28 cellular contexts compared by ENCODE assay signal in genomic region chr1:196598902-196599301, GRCh38. TPM values are rescaled to one million over a fixed set of nuclear protein-coding genes. Genes with fewer than 3 reads are reported as not detected.
"Had no signal": no experiment of that assay in that cellular context is flagged by ENCODE, and none has a peak within 500 bp of the region (broad histone marks: within the 10 kb centered on the region; RNA-seq: fewer than 3 reads in every experiment).

No MANE protein-coding gene starts in this region.

- H3K4me1 Mint-ChIP-seq: activated CD4-positive, alpha-beta T cell treated with anti-CD3 and anti-CD28 coated beads, Interleukin-2, amount 10 ng/mL, durations not matched to agents 7 days and 5 days; activated naive CD8-positive, alpha-beta T cell treated with anti-CD3 and anti-CD28 coated beads, Interleukin-2, amount 50 U/mL, for 24 hours; central memory CD8-positive, alpha-beta T cell; T-helper 17 cell had no signal

- H3K36me3 Mint-ChIP-seq: activated CD4-positive, alpha-beta memory T cell treated with anti-CD3 and anti-CD28 coated beads for 36 hours; activated naive CD4-positive, alpha-beta T cell treated with anti-CD3 and anti-CD28 coated beads, Interleukin-2, amount 50 U/mL, for 72 hours had no signal

- H3K27ac Mint-ChIP-seq: activated CD4-positive, alpha-beta memory T cell treated with anti-CD3 and anti-CD28 coated beads for 36 hours; activated CD4-positive, alpha-beta T cell treated with anti-CD3 and anti-CD28 coated beads, Interleukin-2, amount 10 ng/mL, durations not matched to agents 7 days and 5 days; activated naive CD4-positive, alpha-beta T cell treated with anti-CD3 and anti-CD28 coated beads, Interleukin-2, amount 50 U/mL, for 72 hours; activated naive CD8-positive, alpha-beta T cell treated with anti-CD3 and anti-CD28 coated beads, Interleukin-2, amount 50 U/mL, for 24 hours; brain; T-helper 17 cell had no signal

- H3K4me3 ChIP-seq: SJCRH30 had no signal

- H3K9me3 Mint-ChIP-seq: activated CD4-positive, alpha-beta memory T cell treated with anti-CD3 and anti-CD28 coated beads for 36 hours; activated CD4-positive, alpha-beta T cell treated with anti-CD3 and anti-CD28 coated beads, Interleukin-2, amount 10 ng/mL, durations not matched to agents 7 days and 5 days; activated naive CD4-positive, alpha-beta T cell treated with anti-CD3 and anti-CD28 coated beads, Interleukin-2, amount 50 U/mL, for 72 hours; activated naive CD8-positive, alpha-beta T cell treated with anti-CD3 and anti-CD28 coated beads, Interleukin-2, amount 50 U/mL, for 24 hours; activated T-cell treated with anti-CD3 and anti-CD28 coated beads, Interleukin-2, amount 50 U/mL, for 4 hours had no signal

- FAIRE-seq: astrocyte had no signal

- H3K4me1 ChIP-seq: SJCRH30 had no signal

- H3K9me3 ChIP-seq: SJCRH30 had no signal

- H3K4me3 Mint-ChIP-seq: activated CD4-positive, alpha-beta memory T cell treated with anti-CD3 and anti-CD28 coated beads for 36 hours; activated CD4-positive, alpha-beta T cell treated with anti-CD3 and anti-CD28 coated beads, Interleukin-2, amount 10 ng/mL, durations not matched to agents 7 days and 5 days; activated naive CD8-positive, alpha-beta T cell treated with anti-CD3 and anti-CD28 coated beads, Interleukin-2, amount 50 U/mL, for 24 hours; activated T-cell treated with anti-CD3 and anti-CD28 coated beads, Interleukin-2, amount 50 U/mL, for 4 hours; brain; central memory CD8-positive, alpha-beta T cell; T-helper 17 cell had no signal

- H3K36me3 ChIP-seq: SJCRH30 had no signal

- ATAC-seq: activated naive CD4-positive, alpha-beta T cell treated with anti-CD3 and anti-CD28 coated beads, Interleukin-2, amount 50 U/mL, for 72 hours; activated naive CD8-positive, alpha-beta T cell treated with anti-CD3 and anti-CD28 coated beads, Interleukin-2, amount 50 U/mL, for 24 hours; activated T-cell treated with anti-CD3 and anti-CD28 coated beads, Interleukin-2, amount 50 U/mL, for 4 hours; Panc1; T-helper 17 cell had no signal

- H3K27me3 ChIP-seq: SJCRH30 had no signal

- H3K27ac ChIP-seq: SJCRH30 had no signal

- DNase-seq: activated CD4-positive, alpha-beta memory T cell treated with anti-CD3 and anti-CD28 coated beads for 36 hours; activated CD4-positive, alpha-beta T cell treated with anti-CD3 and anti-CD28 coated beads, Interleukin-2, amount 10 ng/mL, durations not matched to agents 7 days and 5 days; activated CD4-positive, CD25-positive, alpha-beta regulatory T cell; activated CD8-positive, alpha-beta memory T cell treated with anti-CD3 and anti-CD28 coated beads for 24 hours; activated effector memory CD4-positive, alpha-beta T cell treated with anti-CD3 and anti-CD28 coated beads, Interleukin-2, amount 50 U/mL, for 16 hours; activated naive CD4-positive, alpha-beta T cell treated with Interleukin-2 at 50 U/mL for 16 hours; activated naive CD8-positive, alpha-beta T cell treated with anti-CD3 and anti-CD28 coated beads, Interleukin-2, amount 50 U/mL, for 24 hours; activated T-cell treated with anti-CD3 and anti-CD28 coated beads, Interleukin-2, amount 50 U/mL, for 4 hours; amniotic stem cell; MM.1S; NCI-H1105 treated with DMSO at 0.1 percent for 48 hours; NCI-H1436 treated with DMSO at 0.1 percent for 48 hours; NCI-H187; NCI-H2081; NCI-H510A treated with DMSO at 0.1 percent for 48 hours; NCI-H774; NK-92 treated with Interleukin-12 subunit alpha and Interleukin-12 subunit beta, amount 100 ng/mL, for 24 hours; OCI-M1; Right ventricle myocardium superior; RPMI8226; SJCRH30; T-helper 17 cell; T-helper 9 cell had no signal

- H3K27me3 Mint-ChIP-seq: activated CD4-positive, alpha-beta memory T cell treated with anti-CD3 and anti-CD28 coated beads for 36 hours; activated CD4-positive, alpha-beta T cell treated with anti-CD3 and anti-CD28 coated beads, Interleukin-2, amount 10 ng/mL, durations not matched to agents 7 days and 5 days; activated naive CD8-positive, alpha-beta T cell treated with anti-CD3 and anti-CD28 coated beads, Interleukin-2, amount 50 U/mL, for 24 hours; brain; central memory CD8-positive, alpha-beta T cell had no signal

RNA-seq across cellular contexts. Expression of gene KCNT2, which starts 9.3 kb away (rescaled TPM):
- total RNA-seq: activated CD4-positive, alpha-beta memory T cell treated with anti-CD3 and anti-CD28 coated beads for 36 hours; activated CD4-positive, alpha-beta T cell treated with anti-CD3 and anti-CD28 coated beads, Interleukin-2, amount 10 ng/mL, durations not matched to agents 7 days and 5 days; activated naive CD4-positive, alpha-beta T cell treated with anti-CD3 and anti-CD28 coated beads, Interleukin-2, amount 50 U/mL, for 72 hours; activated T-cell treated with anti-CD3 and anti-CD28 coated beads, Interleukin-2, amount 50 U/mL, for 4 hours had no signal
